In the genomic region with DNA sequence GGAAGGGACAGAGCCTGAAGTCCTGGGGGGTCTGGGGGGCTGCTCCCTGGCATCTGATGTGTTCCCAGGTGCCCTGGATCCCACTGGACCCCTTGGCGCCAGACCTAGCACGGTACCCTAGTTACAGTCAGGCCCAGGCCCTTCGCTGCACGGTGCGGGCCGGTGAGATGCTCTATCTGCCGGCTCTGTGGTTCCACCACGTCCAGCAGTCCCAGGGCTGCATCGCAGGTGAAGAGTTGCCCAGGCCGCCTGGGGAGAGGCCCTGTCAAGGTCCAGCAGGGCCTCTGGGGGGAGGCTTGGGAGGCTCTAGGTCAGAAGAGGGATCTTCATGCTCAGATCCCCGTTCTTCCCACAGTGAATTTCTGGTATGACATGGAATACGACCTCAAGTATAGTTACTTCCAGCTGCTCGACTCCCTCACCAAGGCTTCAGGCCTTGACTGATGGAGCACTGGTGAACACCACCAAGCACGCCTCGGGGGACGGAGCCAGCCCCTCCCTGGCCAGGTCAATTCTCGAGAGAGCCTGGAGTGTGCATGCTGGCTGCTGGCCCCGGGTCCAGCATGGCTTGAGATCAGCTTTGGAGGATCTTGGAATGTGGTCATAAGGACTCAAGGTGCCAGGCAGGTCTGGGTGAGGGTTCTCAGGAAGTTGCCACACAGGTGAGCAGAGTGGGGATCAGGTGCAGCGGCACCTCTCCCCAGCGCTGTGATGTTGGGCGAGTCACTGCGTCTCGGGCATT, we compare ENCODE assay signal across 26 cellular contexts.
"Had no signal": no experiment of that assay in that cellular context is flagged by ENCODE, and none has a peak within 500 bp of the region (broad histone marks: within the 10 kb centered on the region; RNA-seq: fewer than 3 reads in every experiment).

No MANE protein-coding gene starts in this region.

- H3K27me3 Mint-ChIP-seq: activated B cell treated with CpG ODN at 0.5 μM for 24 hours; activated CD4-positive, alpha-beta T cell treated with anti-CD3 and anti-CD28 coated beads for 36 hours; activated T-cell treated with anti-CD3 and anti-CD28 coated beads, Interleukin-2, amount 50 U/mL, for 24 hours; activated T-helper 17 cell treated with anti-CD3 and anti-CD28 coated beads, Interleukin-2, amount 50 U/mL, for 72 hours; dendritic cell treated with granulocyte-macrophage colony-stimulating factor and Interleukin-4, amounts not matched to agents 40 ng/mL and 50 ng/mL, for 4 days; naive thymus-derived CD4-positive, alpha-beta T cell; stimulated activated naive B cell treated with anti-CD40 and anti-IgM and Interleukin-4, amounts not matched to agents 10 μg/mL and 1 μg/mL and 100 μg/mL, for 72 hours had no signal

- H3K9ac ChIP-seq: neural progenitor cell had no signal

- ATAC-seq: activated CD4-positive, alpha-beta T cell treated with anti-CD3 and anti-CD28 coated beads for 36 hours; activated T-helper 17 cell treated with anti-CD3 and anti-CD28 coated beads, Interleukin-2, amount 50 U/mL, for 72 hours; gastrocnemius medialis; mucosa of descending colon; naive thymus-derived CD4-positive, alpha-beta T cell; sciatic nerve; stimulated activated naive B cell treated with anti-CD40 and anti-IgM and Interleukin-4, amounts not matched to agents 10 μg/mL and 1 μg/mL and 100 μg/mL, for 72 hours had no signal

- H3K4me3 ChIP-seq: esophagus muscularis mucosa, gastrocnemius medialis, mucosa of descending colon, neural progenitor cell, smooth muscle cell, testis had no signal

- DNase-seq: activated B cell treated with CpG ODN at 0.5 μM for 24 hours; activated CD4-positive, alpha-beta T cell treated with anti-CD3 and anti-CD28 coated beads for 36 hours; activated CD4-positive, alpha-beta T cell treated with anti-CD3 and anti-CD28 coated beads, Interleukin-2, amount 50 U/mL, for 4 hours; activated CD8-positive, alpha-beta memory T cell treated with anti-CD3 and anti-CD28 coated beads for 24 hours; activated CD8-positive, alpha-beta memory T cell treated with anti-CD3 and anti-CD28 coated beads, Interleukin-2, amount 50 U/mL, for 4 hours; activated T-cell treated with anti-CD3 and anti-CD28 coated beads, Interleukin-2, amount 50 U/mL, for 24 hours; effector CD4-positive, alpha-beta T cell; gastrocnemius medialis; head of caudate nucleus; hypothalamus; mesendoderm; mucosa of descending colon; naive thymus-derived CD4-positive, alpha-beta T cell; posterior cingulate gyrus; stimulated activated CD4-positive, alpha-beta T cell treated with anti-CD3 and anti-CD28 coated beads, Interleukin-2, amount 100 ng/mL, for 48 hours; stimulated activated CD8-positive, alpha-beta memory T cell treated with anti-CD3 and anti-CD28 coated beads, Interleukin-4, amount 100 ng/mL, for 48 hours; stimulated activated naive B cell treated with anti-CD40 and anti-IgM and Interleukin-4, amounts not matched to agents 10 μg/mL and 1 μg/mL and 100 μg/mL, for 72 hours; T1000; testis had no signal

- H3K9me3 Mint-ChIP-seq: activated B cell treated with CpG ODN at 0.5 μM for 24 hours; activated T-cell treated with anti-CD3 and anti-CD28 coated beads, Interleukin-2, amount 50 U/mL, for 24 hours; activated T-helper 17 cell treated with anti-CD3 and anti-CD28 coated beads, Interleukin-2, amount 50 U/mL, for 72 hours; dendritic cell treated with granulocyte-macrophage colony-stimulating factor and Interleukin-4, amounts not matched to agents 40 ng/mL and 50 ng/mL, for 4 days; naive thymus-derived CD4-positive, alpha-beta T cell; neural progenitor cell; stimulated activated naive B cell treated with anti-CD40 and anti-IgM and Interleukin-4, amounts not matched to agents 10 μg/mL and 1 μg/mL and 100 μg/mL, for 72 hours; T-helper 1 cell treated with Interleukin-12 subunit alpha and Interleukin-12 subunit beta and Interleukin-4 antibody, amounts not matched to agents 30 μg/mL and 1 μg/mL, for 36 hours had no signal

- H3K27ac ChIP-seq: esophagus muscularis mucosa, neural progenitor cell, testis had no signal

- H3K4me1 Mint-ChIP-seq: neural progenitor cell had no signal

- H3K27ac Mint-ChIP-seq: activated B cell treated with CpG ODN at 0.5 μM for 24 hours; activated CD4-positive, alpha-beta T cell treated with anti-CD3 and anti-CD28 coated beads for 36 hours; dendritic cell treated with granulocyte-macrophage colony-stimulating factor and Interleukin-4, amounts not matched to agents 40 ng/mL and 50 ng/mL, for 4 days; naive thymus-derived CD4-positive, alpha-beta T cell; neural progenitor cell; stimulated activated naive B cell treated with anti-CD40 and anti-IgM and Interleukin-4, amounts not matched to agents 10 μg/mL and 1 μg/mL and 100 μg/mL, for 72 hours; T-helper 1 cell treated with Interleukin-12 subunit alpha and Interleukin-12 subunit beta and Interleukin-4 antibody, amounts not matched to agents 30 μg/mL and 1 μg/mL, for 36 hours had no signal

- H3K36me3 ChIP-seq: neural progenitor cell had no signal

- H3K4me3 Mint-ChIP-seq: activated B cell treated with CpG ODN at 0.5 μM for 24 hours; activated CD4-positive, alpha-beta T cell treated with anti-CD3 and anti-CD28 coated beads for 36 hours; activated T-cell treated with anti-CD3 and anti-CD28 coated beads, Interleukin-2, amount 50 U/mL, for 24 hours; activated T-helper 17 cell treated with anti-CD3 and anti-CD28 coated beads, Interleukin-2, amount 50 U/mL, for 72 hours; dendritic cell treated with granulocyte-macrophage colony-stimulating factor and Interleukin-4, amounts not matched to agents 40 ng/mL and 50 ng/mL, for 4 days; naive thymus-derived CD4-positive, alpha-beta T cell; neural progenitor cell; stimulated activated naive B cell treated with anti-CD40 and anti-IgM and Interleukin-4, amounts not matched to agents 10 μg/mL and 1 μg/mL and 100 μg/mL, for 72 hours; T-helper 1 cell treated with Interleukin-12 subunit alpha and Interleukin-12 subunit beta and Interleukin-4 antibody, amounts not matched to agents 30 μg/mL and 1 μg/mL, for 36 hours had no signal

- H3K4me2 ChIP-seq: neural progenitor cell, smooth muscle cell had no signal

- H3K4me1 ChIP-seq: neural progenitor cell, testis had no signal

- H3K9me3 ChIP-seq: esophagus muscularis mucosa, gastrocnemius medialis, mucosa of descending colon, testis had no signal

- H2AFZ ChIP-seq: neural progenitor cell had no signal

- H3K27me3 ChIP-seq: esophagus muscularis mucosa, gastrocnemius medialis, neural progenitor cell, testis had no signal
